ENCODE assay signal across 26 cellular contexts in genomic region chr16:66240996-66241395, GRCh38.
DNase-seq lines count a peak whose midpoint lies in the region; ATAC-seq and TF ChIP-seq lines count a peak whose summit lies in the region.
"Had no signal": no experiment of that assay in that cellular context is flagged by ENCODE, and none has a peak within 500 bp of the region (broad histone marks: within the 10 kb centered on the region; RNA-seq: fewer than 3 reads in every experiment).

No MANE protein-coding gene starts in this region.

- H3K4me3 ChIP-seq in AG10803 (ENCODE audit: low read length) (no peak overlapping the region), SJCRH30 (no peak overlapping the region), endodermal cell (ENCODE audit: low read length) (no peak overlapping the region), mesenchymal stem cell (ENCODE audit: insufficient read depth in 1 of 2, low read depth in 1 of 2, low read length in 2 of 2) (no peak overlapping the region), lower leg skin (ENCODE audit: low read depth, poor library complexity, severe bottlenecking) (no peak overlapping the region)
- H3K4me3 ChIP-seq: BLaER1, K562, PC-9, SK-N-MC had no signal

- ATAC-seq in esophagus mucosa = no peak
- ATAC-seq in HG03354 (IDR thresholded peaks at IDR 0.05; ENCODE audit: poor library complexity, severe bottlenecking, unreplicated experiment) = no peak
- ATAC-seq: K562 had no signal

- no peak overlapping the region for H2BK120ac ChIP-seq in mesenchymal stem cell (ENCODE audit: low read depth, low read length)

- no peaks in the 10 kb centered on the region for H3K79me1 ChIP-seq in mesenchymal stem cell (replicated peaks; ENCODE audit: low read length, poor library complexity, severe bottlenecking)

- no peak overlapping the region for H2AK5ac ChIP-seq in mesenchymal stem cell (ENCODE audit: low read length, severe bottlenecking)

- no peaks in the 10 kb centered on the region for H3K4me1 Mint-ChIP-seq in endodermal cell
- H3K4me1 Mint-ChIP-seq in neural crest cell = peaks cover 10% of the 10 kb centered on the region

- intact Hi-C loops in lower leg skin (cut with DNase I; ENCODE audit: low total_unique reads) = no loop called here

- H3K4me1 ChIP-seq in SJCRH30 (peaks cover 12% of the 10 kb centered on the region), endodermal cell (ENCODE audit: control insufficient read depth, insufficient read depth, low read length) (no peaks in the 10 kb centered on the region), mesenchymal stem cell (ENCODE audit: control insufficient read depth, insufficient read depth, low read depth, low read length) (no peaks in the 10 kb centered on the region)

- 69% methylated on average over 3 of the region's 3 CpGs; no CpG with 5 or more reads in 1 of the 2 experiments for whole genome bisulfite sequencing in endodermal cell (ENCODE audit: insufficient coverage in 1 of 2, insufficient read length in 1 of 2), 2 experiments
- WGBS in mesenchymal stem cell = 100% methylated on average over 2 of the region's 3 CpGs
- 87 to 90% methylated on average over 3 of the region's 3 CpGs for WGBS in lower leg skin, 2 donors

- H3K27ac ChIP-seq in SJCRH30 (peak overlapping the region; percentile 5; the same call in 1 of the 2 replicates), endodermal cell (ENCODE audit: low read depth, low read length) (peak overlapping the region; percentile 14), mesenchymal stem cell (ENCODE audit: low read length, poor library complexity, severe bottlenecking) (no peak overlapping the region)
- H3K27ac ChIP-seq: BLaER1, PC-9, SK-N-MC had no signal

- no peak overlapping the region for H2BK12ac ChIP-seq in mesenchymal stem cell (ENCODE audit: low read length in 2 of 2)

- H4K8ac ChIP-seq in mesenchymal stem cell (ENCODE audit: low read length) = no peak overlapping the region

- H3K18ac ChIP-seq in mesenchymal stem cell (ENCODE audit: low read depth in 1 of 2, low read length in 2 of 2) = no peak overlapping the region

- no peak overlapping the region for H2BK15ac ChIP-seq in mesenchymal stem cell (ENCODE audit: low read depth, poor library complexity, severe bottlenecking)

- H2AFZ ChIP-seq in mesenchymal stem cell (ENCODE audit: low read depth, low read length) = no peak overlapping the region
- H2AFZ ChIP-seq: PC-9 had no signal

- no peak overlapping the region for H3K4me3 Mint-ChIP-seq in endodermal cell
- H3K4me3 Mint-ChIP-seq in neural crest cell = no peak overlapping the region
- H3K4me3 Mint-ChIP-seq: CD4-positive, alpha-beta T cell had no signal

- H3K9me3 ChIP-seq in SJCRH30 (replicated peaks) = no peaks in the 10 kb centered on the region; the same call in 1 of the 2 replicates
- no peaks in the 10 kb centered on the region for H3K9me3 ChIP-seq in endodermal cell (ENCODE audit: control insufficient read depth, low read length)
- H3K9me3 ChIP-seq in mesenchymal stem cell (ENCODE audit: control insufficient read depth, low read length) = peaks cover 10% of the 10 kb centered on the region

- no peak overlapping the region for H3K14ac ChIP-seq in mesenchymal stem cell (ENCODE audit: low read length in 2 of 2)

- no peak overlapping the region for H3K4ac ChIP-seq in mesenchymal stem cell (ENCODE audit: low read depth in 1 of 2, low read length in 2 of 2)

- no peaks in the 10 kb centered on the region for H3K27me3 ChIP-seq in SJCRH30
- peaks cover 13% of the 10 kb centered on the region for H3K27me3 ChIP-seq in endodermal cell (ENCODE audit: control insufficient read depth, insufficient read depth, low read length, poor library complexity, severe bottlenecking)
- H3K27me3 ChIP-seq in mesenchymal stem cell (ENCODE audit: control insufficient read depth in 1 of 2, insufficient read depth in 1 of 2, low read length in 2 of 2) = peaks cover 0 to 7% of the 10 kb centered on the region in 2 experiments
- H3K27me3 ChIP-seq: BLaER1 had no signal

- H3K27me3 Mint-ChIP-seq in endodermal cell (ENCODE audit: insufficient read depth) = peaks cover 11% of the 10 kb centered on the region
- H3K27me3 Mint-ChIP-seq in neural crest cell (ENCODE audit: low read depth) = peaks cover 10% of the 10 kb centered on the region

- no peak for TF ChIP-seq CTCF in AG10803 (conservative IDR thresholded peaks at IDR 0.05; ENCODE audit: low read length)
- TF ChIP-seq CTCF in endodermal cell (conservative IDR thresholded peaks at IDR 0.05) = no peak
- no peak for TF ChIP-seq CTCF in neural crest cell (conservative IDR thresholded peaks at IDR 0.05)
- TF ChIP-seq CTCF in lower leg skin (IDR thresholded peaks at IDR 0.05) = no peak

- H3K27ac Mint-ChIP-seq in endodermal cell (no peak overlapping the region), neural crest cell (ENCODE audit: unreplicated experiment) (peak overlapping the region; percentile 71)
- H3K27ac Mint-ChIP-seq: CD4-positive, alpha-beta T cell had no signal

- no peak overlapping the region for H3K4me2 ChIP-seq in mesenchymal stem cell (ENCODE audit: low read length, poor library complexity, severe bottlenecking)
- H3K4me2 ChIP-seq: BLaER1, PC-9 had no signal

- no peak overlapping the region for H3K23ac ChIP-seq in mesenchymal stem cell (ENCODE audit: low read length in 2 of 2)

- no peak for TF ChIP-seq POLR2A in lower leg skin (IDR thresholded peaks at IDR 0.05)

- H3K36me3 Mint-ChIP-seq in endodermal cell (ENCODE audit: low read depth) (no peaks in the 10 kb centered on the region), neural crest cell (ENCODE audit: low read depth) (no peaks in the 10 kb centered on the region)

- no peaks in the 10 kb centered on the region for H3K36me3 ChIP-seq in SJCRH30
- H3K36me3 ChIP-seq in endodermal cell (ENCODE audit: control insufficient read depth, insufficient read depth, low read length) = no peaks in the 10 kb centered on the region
- no peaks in the 10 kb centered on the region for H3K36me3 ChIP-seq in mesenchymal stem cell (ENCODE audit: control insufficient read depth in 1 of 2, insufficient read depth in 2 of 2, low read depth in 1 of 2, low read length in 2 of 2)
- H3K36me3 ChIP-seq: BLaER1 had no signal

- no peak overlapping the region for H4K91ac ChIP-seq in mesenchymal stem cell (ENCODE audit: low read length)

- H3K9ac ChIP-seq in endodermal cell (ENCODE audit: extremely low read depth, low read length, poor library complexity, severe bottlenecking) (no peak overlapping the region), mesenchymal stem cell (ENCODE audit: low read length) (no peak overlapping the region)
- H3K9ac ChIP-seq: BLaER1 had no signal

- no peak overlapping the region for H2BK5ac ChIP-seq in mesenchymal stem cell (ENCODE audit: low read depth, low read length, poor library complexity, severe bottlenecking)

- H3K9me3 Mint-ChIP-seq in endodermal cell (no peaks in the 10 kb centered on the region), neural crest cell (peaks cover 5% of the 10 kb centered on the region)

- DNase-seq in AG10803 (ENCODE audit: low read depth) (peak; percentile 25), SJCRH30 (peak in 1 of 2 experiments; percentile 21), endodermal cell (no peak), neural crest cell (ENCODE audit: low read depth, low spot score) (no peak), mesenchymal stem cell (no peak), lower leg skin (ENCODE audit: low spot score in 2 of 2) (no peak)
- DNase-seq: CD4-positive, alpha-beta T cell; COR-L47; DMS53; Kasumi-1; NCI-H1092 treated with DMSO at 0.1 percent for 48 hours; NCI-H1436 treated with DMSO at 0.1 percent for 48 hours; NCI-H187 treated with DMSO at 0.1 percent for 48 hours; NCI-H2107; NCI-H446 treated with DMSO at 0.1 percent for 48 hours; NCI-H526; NCI-H82; NK-92 treated with Interleukin-12 subunit alpha and Interleukin-12 subunit beta, amount 100 ng/mL, for 24 hours; PC-9; RPMI8226; SHP77 had no signal
